25 cellular contexts compared by ENCODE assay signal in the genomic region with DNA sequence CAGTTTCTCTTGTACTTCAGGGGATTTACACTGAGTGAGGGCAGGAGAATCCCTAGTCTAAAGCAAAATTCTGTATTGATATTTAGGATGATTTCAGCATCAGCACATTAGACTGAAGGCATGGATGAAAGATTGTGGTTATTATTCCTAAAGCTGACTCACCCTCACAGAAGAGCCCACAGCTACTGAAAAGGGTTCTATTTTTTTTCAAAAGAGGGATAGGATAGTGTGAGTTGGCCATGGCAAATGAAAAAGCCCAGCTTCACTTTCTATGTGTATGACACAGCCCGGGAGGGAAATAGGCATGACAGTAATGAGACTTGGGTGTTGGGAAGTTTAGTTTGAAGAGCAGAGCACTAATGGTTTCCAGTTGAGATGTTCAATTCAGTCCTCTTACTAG.
DNase-seq lines count a peak whose midpoint lies in the region; ATAC-seq and TF ChIP-seq lines count a peak whose summit lies in the region.
"Had no signal": no experiment of that assay in that cellular context is flagged by ENCODE, and none has a peak within 500 bp of the region (broad histone marks: within the 10 kb centered on the region; RNA-seq: fewer than 3 reads in every experiment).

No MANE protein-coding gene starts in this region.

- H3K27me3 Mint-ChIP-seq in activated T-helper 17 cell treated with anti-CD3 and anti-CD28 coated beads, Interleukin-2, amount 50 U/mL, for 72 hours = peaks cover 11% of the 10 kb centered on the region
- no peaks in the 10 kb centered on the region for H3K27me3 Mint-ChIP-seq in nephron progenitor cell (ENCODE audit: low read depth, poor library complexity)
- peaks cover 5% of the 10 kb centered on the region for H3K27me3 Mint-ChIP-seq in activated T-helper 1 cell treated with anti-CD3 and anti-CD28 coated beads, Interleukin-12 subunit alpha, Interleukin-12 subunit beta, Interleukin-2, Interleukin-4 antibody, amounts not matched to agents 30 ng/mL and 10 ng/mL and 1 ng/mL, durations not matched to agents 14 hours and 24 hours and 36 hours (ENCODE audit: insufficient read depth)

- H3K27ac ChIP-seq in HEK293 (ENCODE audit: extremely low read depth, low read depth, low read length) (no peak overlapping the region), colonic mucosa (no peak overlapping the region)
- H3K27ac ChIP-seq: brain microvascular endothelial cell, lower lobe of right lung, pancreas, right atrium auricular region, SK-N-MC, spleen had no signal

- no peaks in the 10 kb centered on the region for H3K27me3 ChIP-seq in colonic mucosa
- H3K27me3 ChIP-seq: brain microvascular endothelial cell, pancreas, right atrium auricular region had no signal

- POLR2A ChIA-PET in HEK293 (lab: Yijun Ruan, JAX) = no interaction called here

- H3K9me3 ChIP-seq in HEK293 (ENCODE audit: control insufficient read depth, insufficient read depth, low read depth, low read length) (no peaks in the 10 kb centered on the region), colonic mucosa (no peaks in the 10 kb centered on the region)
- H3K9me3 ChIP-seq: lower lobe of right lung, pancreas, right atrium auricular region, spleen had no signal

- intact Hi-C loops in colonic mucosa (cut with DNase I) = no loop called here
- intact Hi-C loops in activated T-helper 1 cell treated with anti-CD3 and anti-CD28 coated beads, Interleukin-12 subunit alpha, Interleukin-12 subunit beta, Interleukin-2, Interleukin-4 antibody, amounts not matched to agents 30 ng/mL and 10 ng/mL and 1 ng/mL, durations not matched to agents 14 hours and 24 hours and 36 hours (cut with micrococcal nuclease) = no loop called here

- CTCF ChIA-PET in HEK293 (lab: Yijun Ruan, JAX) = interaction anchor here (0.6 to 1.2 kb wide), 2 partner anchors 9 to 864 kb away, joined by 3 read pairs; no protein-coding TSS in a partner anchor

- peak; percentile 64 for ATAC-seq in activated T-helper 17 cell treated with anti-CD3 and anti-CD28 coated beads, Interleukin-2, amount 50 U/mL, for 72 hours (replicated peaks)
- no peak for ATAC-seq in HG03196 (IDR thresholded peaks at IDR 0.05; ENCODE audit: unreplicated experiment)
- no peak for ATAC-seq in left lobe of liver
- ATAC-seq: activated CD4-positive, CD25-positive, alpha-beta regulatory T cell treated with anti-CD3 and anti-CD28 coated beads, Interleukin-2, amount 50 U/mL, for 24 hours; lower lobe of right lung; pancreas had no signal

- no peak overlapping the region for H3K27ac Mint-ChIP-seq in activated T-helper 17 cell treated with anti-CD3 and anti-CD28 coated beads, Interleukin-2, amount 50 U/mL, for 72 hours
- H3K27ac Mint-ChIP-seq in nephron progenitor cell = peak overlapping the region; percentile 26
- no peak overlapping the region for H3K27ac Mint-ChIP-seq in activated T-helper 1 cell treated with anti-CD3 and anti-CD28 coated beads, Interleukin-12 subunit alpha, Interleukin-12 subunit beta, Interleukin-2, Interleukin-4 antibody, amounts not matched to agents 30 ng/mL and 10 ng/mL and 1 ng/mL, durations not matched to agents 14 hours and 24 hours and 36 hours
- H3K27ac Mint-ChIP-seq: activated CD4-positive, alpha-beta memory T cell treated with anti-CD3 and anti-CD28 coated beads, Interleukin-2, amount 10 ng/mL, durations not matched to agents 7 days and 5 days; nephron; T-helper 1 cell treated with Interleukin-12 subunit alpha and Interleukin-12 subunit beta and Interleukin-4 antibody, amounts not matched to agents 30 μg/mL and 1 μg/mL, for 36 hours had no signal

- H3K4me1 Mint-ChIP-seq in activated T-helper 17 cell treated with anti-CD3 and anti-CD28 coated beads, Interleukin-2, amount 50 U/mL, for 72 hours = no peaks in the 10 kb centered on the region
- H3K4me1 Mint-ChIP-seq in nephron progenitor cell = peaks cover 80% of the 10 kb centered on the region
- H3K4me1 Mint-ChIP-seq in activated T-helper 1 cell treated with anti-CD3 and anti-CD28 coated beads, Interleukin-12 subunit alpha, Interleukin-12 subunit beta, Interleukin-2, Interleukin-4 antibody, amounts not matched to agents 30 ng/mL and 10 ng/mL and 1 ng/mL, durations not matched to agents 14 hours and 24 hours and 36 hours (ENCODE audit: low read depth) = no peaks in the 10 kb centered on the region
- H3K4me1 Mint-ChIP-seq: activated CD4-positive, alpha-beta memory T cell treated with anti-CD3 and anti-CD28 coated beads, Interleukin-2, amount 10 ng/mL, durations not matched to agents 7 days and 5 days had no signal

- H3K9me3 Mint-ChIP-seq in activated T-helper 17 cell treated with anti-CD3 and anti-CD28 coated beads, Interleukin-2, amount 50 U/mL, for 72 hours = no peaks in the 10 kb centered on the region
- H3K9me3 Mint-ChIP-seq in nephron progenitor cell = no peaks in the 10 kb centered on the region
- H3K9me3 Mint-ChIP-seq in activated T-helper 1 cell treated with anti-CD3 and anti-CD28 coated beads, Interleukin-12 subunit alpha, Interleukin-12 subunit beta, Interleukin-2, Interleukin-4 antibody, amounts not matched to agents 30 ng/mL and 10 ng/mL and 1 ng/mL, durations not matched to agents 14 hours and 24 hours and 36 hours = no peaks in the 10 kb centered on the region
- H3K9me3 Mint-ChIP-seq: activated CD4-positive, alpha-beta memory T cell treated with anti-CD3 and anti-CD28 coated beads, Interleukin-2, amount 10 ng/mL, durations not matched to agents 7 days and 5 days; nephron; T-helper 1 cell treated with Interleukin-12 subunit alpha and Interleukin-12 subunit beta and Interleukin-4 antibody, amounts not matched to agents 30 μg/mL and 1 μg/mL, for 36 hours had no signal

- H3K4me1 ChIP-seq in HEK293 (ENCODE audit: control insufficient read depth, insufficient read depth, low read length) (peaks cover 17% of the 10 kb centered on the region), colonic mucosa (no peaks in the 10 kb centered on the region)
- H3K4me1 ChIP-seq: lower lobe of right lung, pancreas, right atrium auricular region, spleen had no signal

- no peaks in the 10 kb centered on the region for H3K36me3 Mint-ChIP-seq in activated T-helper 17 cell treated with anti-CD3 and anti-CD28 coated beads, Interleukin-2, amount 50 U/mL, for 72 hours (ENCODE audit: low read depth)
- peaks cover 5% of the 10 kb centered on the region for H3K36me3 Mint-ChIP-seq in nephron progenitor cell (ENCODE audit: low read depth)
- H3K36me3 Mint-ChIP-seq in activated T-helper 1 cell treated with anti-CD3 and anti-CD28 coated beads, Interleukin-12 subunit alpha, Interleukin-12 subunit beta, Interleukin-2, Interleukin-4 antibody, amounts not matched to agents 30 ng/mL and 10 ng/mL and 1 ng/mL, durations not matched to agents 14 hours and 24 hours and 36 hours (ENCODE audit: low read depth) = no peaks in the 10 kb centered on the region

- H3K9ac ChIP-seq in colonic mucosa (ENCODE audit: low read depth in 2 of 2, low read length in 2 of 2) = no peak overlapping the region

- TF ChIP-seq CTCF in HEK293 (tag by site-specific recombination; IDR thresholded peaks at IDR 0.05) (no peak), nephron progenitor cell (IDR thresholded peaks at IDR 0.05) (no peak), colonic mucosa (IDR thresholded peaks at IDR 0.05) (no peak)

- peak; percentile 21 for DNase-seq in AG20443 (ENCODE audit: low spot score)
- DNase-seq in nephron progenitor cell = no peak
- no peak for DNase-seq in left lobe of liver (ENCODE audit: low spot score)
- no peak for DNase-seq in colonic mucosa
- DNase-seq in activated T-helper 1 cell treated with anti-CD3 and anti-CD28 coated beads, Interleukin-12 subunit alpha, Interleukin-12 subunit beta, Interleukin-2, Interleukin-4 antibody, amounts not matched to agents 30 ng/mL and 10 ng/mL and 1 ng/mL, durations not matched to agents 14 hours and 24 hours and 36 hours (ENCODE audit: low spot score) = no peak
- DNase-seq: activated CD4-positive, alpha-beta memory T cell treated with anti-CD3 and anti-CD28 coated beads, Interleukin-2, amount 10 ng/mL, durations not matched to agents 7 days and 5 days; activated effector memory CD4-positive, alpha-beta T cell treated with anti-CD3 and anti-CD28 coated beads, Interleukin-2, amount 50 U/mL, for 16 hours; brain microvascular endothelial cell; C1 segment of cervical spinal cord; Calu3; lower lobe of right lung; NCI-H1105; NCI-H187 treated with DMSO at 0.1 percent for 48 hours; NCI-H748 treated with DMSO at 0.1 percent for 48 hours; pancreas; spleen; trophoblast cell had no signal

- no peak overlapping the region for H3K4me3 Mint-ChIP-seq in activated T-helper 17 cell treated with anti-CD3 and anti-CD28 coated beads, Interleukin-2, amount 50 U/mL, for 72 hours
- H3K4me3 Mint-ChIP-seq in nephron progenitor cell = no peak overlapping the region
- H3K4me3 Mint-ChIP-seq in activated T-helper 1 cell treated with anti-CD3 and anti-CD28 coated beads, Interleukin-12 subunit alpha, Interleukin-12 subunit beta, Interleukin-2, Interleukin-4 antibody, amounts not matched to agents 30 ng/mL and 10 ng/mL and 1 ng/mL, durations not matched to agents 14 hours and 24 hours and 36 hours = no peak overlapping the region
- H3K4me3 Mint-ChIP-seq: activated CD4-positive, alpha-beta memory T cell treated with anti-CD3 and anti-CD28 coated beads, Interleukin-2, amount 10 ng/mL, durations not matched to agents 7 days and 5 days; nephron; T-helper 1 cell treated with Interleukin-12 subunit alpha and Interleukin-12 subunit beta and Interleukin-4 antibody, amounts not matched to agents 30 μg/mL and 1 μg/mL, for 36 hours had no signal

- H3K36me3 ChIP-seq in HEK293 (ENCODE audit: control insufficient read depth in 2 of 2, insufficient read depth in 1 of 2, low read length in 2 of 2) = peaks cover 0 to 9% of the 10 kb centered on the region in 2 experiments; a peak in 1 of 3 replicates
- H3K36me3 ChIP-seq in colonic mucosa = no peaks in the 10 kb centered on the region
- H3K36me3 ChIP-seq: brain microvascular endothelial cell, lower lobe of right lung, pancreas, right atrium auricular region, spleen had no signal

- H3K4me3 ChIP-seq in HEK293 (ENCODE audit: low read depth, low read length) = no peak overlapping the region
- no peak overlapping the region for H3K4me3 ChIP-seq in colonic mucosa
- H3K4me3 ChIP-seq: lower lobe of right lung, pancreas, right atrium auricular region, SK-N-MC, spleen had no signal

TF ChIP-seq in HEK293, 187 proteins besides CTCF, POLR2A, EP300 and RAD21 (continues in another document):
- TF ChIP-seq ZNF23 (tag by site-specific recombination; IDR thresholded peaks at IDR 0.05; ENCODE audit: borderline replicate concordance) = no peak
- TF ChIP-seq ZIC2 (tag by site-specific recombination; IDR thresholded peaks at IDR 0.05) = no peak
- no peak for TF ChIP-seq BCL11B (tag by site-specific recombination; IDR thresholded peaks at IDR 0.05; ENCODE audit: low read depth)
- TF ChIP-seq ZBTB17 (tag by site-specific recombination; IDR thresholded peaks at IDR 0.05) = no peak
- TF ChIP-seq ZNF157 (tag by site-specific recombination; IDR thresholded peaks at IDR 0.05) = no peak
